ENCODE assay signal across 1 cellular context in the genomic region with DNA sequence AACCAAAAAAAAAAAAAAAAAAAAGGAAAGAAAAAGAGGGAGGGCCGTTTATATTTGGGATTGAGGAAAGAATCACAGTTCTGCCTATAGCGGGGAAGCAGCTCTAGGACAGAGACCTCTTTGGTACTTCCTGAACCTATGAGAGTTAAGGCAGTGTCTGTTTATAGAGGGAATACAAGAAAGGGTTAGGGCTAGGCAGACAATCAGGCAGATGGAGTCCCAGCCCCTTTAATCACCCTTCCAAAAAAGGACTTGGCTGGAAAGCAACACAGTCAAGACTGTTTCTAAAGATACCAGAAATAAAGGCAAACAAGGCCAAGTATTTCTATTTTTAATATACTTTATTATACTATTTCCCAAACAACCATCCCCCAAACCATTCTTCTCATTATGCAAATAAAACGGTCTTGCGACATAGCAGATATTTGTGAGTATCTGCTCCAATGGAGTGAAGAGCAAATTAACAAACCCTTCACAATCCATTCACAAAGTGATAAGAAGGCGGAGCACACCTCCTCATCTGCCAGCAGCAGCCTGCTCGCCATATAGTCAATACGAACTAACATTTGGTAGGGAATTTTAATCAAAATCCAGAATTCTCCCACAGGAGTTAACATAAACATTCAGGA.
TF ChIP-seq lines count a peak whose summit lies in the region.

No MANE protein-coding gene starts in this region.

TF ChIP-seq in H1, 55 proteins besides CTCF, POLR2A, EP300 and RAD21:
- no peak for TF ChIP-seq JUN (IDR thresholded peaks at IDR 0.05; ENCODE audit: low read depth, low read length)
- TF ChIP-seq TAF7 (optimal IDR thresholded peaks at IDR 0.05; ENCODE audit: borderline replicate concordance, low read depth, low read length), result no peak
- peak; percentile 60; the same call in 1 of the 2 replicates for TF ChIP-seq CEBPB (IDR thresholded peaks at IDR 0.05; ENCODE audit: low read depth, low read length)
TF ChIP-seq in H1: peak in this region for 1.
